ENCODE assay signal across 8 cellular contexts in the genomic region with DNA sequence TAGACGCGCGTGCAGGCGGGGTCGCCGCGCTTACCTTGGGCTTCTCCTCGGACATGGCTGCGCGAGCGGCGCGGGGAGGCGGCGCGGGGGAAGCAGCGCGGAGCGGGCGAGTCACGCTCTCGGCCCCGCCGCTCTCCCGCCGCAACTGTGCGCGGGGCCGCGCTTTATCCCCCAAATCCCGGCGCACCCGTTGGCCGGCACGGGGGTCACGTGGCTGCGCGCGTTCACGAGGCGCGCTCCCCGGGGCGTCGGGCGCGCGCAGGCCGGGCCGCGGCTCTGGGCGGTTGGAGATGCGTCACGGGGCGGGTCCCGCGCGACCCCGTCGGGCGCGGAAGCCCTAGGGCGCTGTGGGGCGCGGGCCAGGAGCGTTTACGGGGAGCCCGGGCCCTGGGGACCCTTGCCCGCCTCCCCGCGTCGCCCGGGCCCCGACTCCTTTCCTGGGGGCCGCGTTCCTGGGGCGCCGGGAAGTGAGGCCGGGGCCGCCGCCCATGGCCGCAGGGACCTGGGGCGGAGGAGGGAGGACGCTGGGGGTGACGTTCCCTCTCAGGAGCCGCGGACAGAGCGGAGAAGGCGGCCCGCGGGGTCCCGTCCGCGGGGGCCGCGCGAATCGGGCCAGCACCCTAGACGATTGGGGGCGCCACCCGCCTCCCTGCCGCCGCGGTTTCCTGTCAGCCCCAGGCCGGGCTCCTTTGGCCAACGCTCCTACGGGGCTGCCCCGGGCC. TPM values are rescaled to one million over a fixed set of nuclear protein-coding genes. Genes with fewer than 3 reads are reported as not detected.
DNase-seq lines count a peak whose midpoint lies in the region; ATAC-seq and TF ChIP-seq lines count a peak whose summit lies in the region.

SUMO3 (minus strand) TSS at position 149 of the 722 bp plus-strand sequence; CDS start at position 55, 94 bp downstream.

- H3K27ac ChIP-seq in left ventricle myocardium inferior (replicated peaks) (peak within 1 kb of the TSS; percentile 94), prostate gland (peak within 1 kb of the TSS; percentile 83 to 88), upper lobe of right lung (peak within 1 kb of the TSS; percentile 95)

- H3K27me3 ChIP-seq in left ventricle myocardium inferior (ENCODE audit: low read depth), result no peaks in the 10 kb centered on the region
- H3K27me3 ChIP-seq in prostate gland (replicated peaks; ENCODE audit: insufficient read depth), result no peaks in the 10 kb centered on the region
- H3K27me3 ChIP-seq in upper lobe of right lung, result no peaks in the 10 kb centered on the region

- peak; percentile 57 for DNase-seq in GF-D8 (lab: John Stamatoyannopoulos, UW)
- peak; percentile 76 for DNase-seq in LHCN-M2 (ENCODE audit: low read depth)
- peak; percentile 83 to 91 (median 86) for DNase-seq in T-helper 17 cell
- peak; percentile 63 for DNase-seq in amniotic epithelial cell (ENCODE audit: low read depth)
- DNase-seq in left ventricle myocardium inferior, result peak; percentile 81
- DNase-seq in prostate gland (ENCODE audit: low spot score), result peak; percentile 72
- DNase-seq in upper lobe of right lung, result peak; percentile 92

- TF ChIP-seq CTCF in left ventricle myocardium inferior (IDR thresholded peaks at IDR 0.05; ENCODE audit: borderline replicate concordance) (no peak), prostate gland (IDR thresholded peaks at IDR 0.05) (peak in 2 of 4 experiments; percentile 23), upper lobe of right lung (IDR thresholded peaks at IDR 0.05) (no peak)

- no peak within 1 kb of the TSS for H3K27ac Mint-ChIP-seq in T-helper 17 cell

- peaks cover 8% of the 10 kb centered on the region for H3K36me3 ChIP-seq in left ventricle myocardium inferior
- no peaks in the 10 kb centered on the region for H3K36me3 ChIP-seq in prostate gland
- H3K36me3 ChIP-seq in upper lobe of right lung, result peaks cover 8% of the 10 kb centered on the region

- no peaks in the 10 kb centered on the region for H3K27me3 Mint-ChIP-seq in T-helper 17 cell

- peak; percentile 80 for TF ChIP-seq POLR2A in prostate gland (IDR thresholded peaks at IDR 0.05)

- H3K4me3 Mint-ChIP-seq in T-helper 17 cell, result peak within 1 kb of the TSS; percentile 86

- H3K4me1 Mint-ChIP-seq in T-helper 17 cell, result peaks cover 10% of the 10 kb centered on the region

- H3K36me3 Mint-ChIP-seq in T-helper 17 cell (ENCODE audit: low read depth), result no peaks in the 10 kb centered on the region

- H3K9me3 ChIP-seq in T-helper 17 cell (ENCODE audit: control insufficient read depth, low read length, poor library complexity, severe bottlenecking) (peaks cover 3% of the 10 kb centered on the region), left ventricle myocardium inferior (replicated peaks) (peaks cover 40% of the 10 kb centered on the region), prostate gland (no peaks in the 10 kb centered on the region), upper lobe of right lung (peaks cover 10% of the 10 kb centered on the region)

- ATAC-seq in GM21737 (IDR thresholded peaks at IDR 0.05; ENCODE audit: unreplicated experiment) (peak; percentile 50), T-helper 17 cell (peak; percentile 75), upper lobe of right lung (peak; percentile 86)

- H3K4me3 ChIP-seq in left ventricle myocardium inferior (peak within 1 kb of the TSS; percentile 90), prostate gland (peak within 1 kb of the TSS; percentile 83 to 85), upper lobe of right lung (peak within 1 kb of the TSS; percentile 71)

- WGBS in prostate gland, result 3% methylated on average over 28 of the region's 108 CpGs

- H3K4me1 ChIP-seq in left ventricle myocardium inferior, result peaks cover 45% of the 10 kb centered on the region
- peaks cover 2% of the 10 kb centered on the region for H3K4me1 ChIP-seq in prostate gland (replicated peaks)
- H3K4me1 ChIP-seq in upper lobe of right lung, result peaks cover 13% of the 10 kb centered on the region

- intact Hi-C loops in left ventricle myocardium inferior (cut with micrococcal nuclease) (no loop called here), prostate gland (cut with DNase I) (loop anchor here (2.0 to 5.0 kb wide), 2 partner anchors 15 to 54 kb away; partner anchors contain the start of gene PTTG1IP), upper lobe of right lung (cut with DNase I) (no loop called here)

RNA-seq across cellular contexts. Expression of gene SUMO3, which starts in this region (rescaled TPM):
- total RNA-seq in LHCN-M2 (2014; rRNA removed) (125 and 129 TPM in 2 replicates), T-helper 17 cell (10 to 100 TPM; 62.1 to 73.4 TPM), left ventricle myocardium inferior (75.5 TPM), prostate gland (10 to 100 TPM; 78.3 to 92.2 TPM), upper lobe of right lung (85.0 TPM)
- 171 TPM for polyA plus RNA-seq in LHCN-M2 (2012)

Comparison
In these comparisons a context has a peak if more than half of its experiments do, and no peak if none do; other contexts are left out.
1. Peak in every context shown above with its lines: DNase-seq, ATAC-seq, H3K4me3 ChIP-seq and H3K27ac ChIP-seq.